ENCODE assay signal across 23 cellular contexts in genomic region chr12:128940090-128940888, GRCh38.
DNase-seq lines count a peak whose midpoint lies in the region; ATAC-seq, FAIRE-seq and TF ChIP-seq lines count a peak whose summit lies in the region.
"Had no signal": no experiment of that assay in that cellular context is flagged by ENCODE, and none has a peak within 500 bp of the region (broad histone marks: within the 10 kb centered on the region; RNA-seq: fewer than 3 reads in every experiment).

No MANE protein-coding gene starts in this region.

- no peak overlapping the region for H3K4ac ChIP-seq in H1 (replicated peaks; ENCODE audit: insufficient read length, low read depth, low read length)

- no peaks in the 10 kb centered on the region for H3K79me1 ChIP-seq in H1 (ENCODE audit: low read depth, low read length)

- no peak overlapping the region for H4K5ac ChIP-seq in H1 (ENCODE audit: insufficient read length, low read depth, low read length)

- H4K91ac ChIP-seq in H1 (replicated peaks; ENCODE audit: insufficient read length, low read length): no peak overlapping the region

- no peaks in the 10 kb centered on the region for H4K20me1 ChIP-seq in HepG2 (ENCODE audit: insufficient read depth, low read length)
- H4K20me1 ChIP-seq in H1 (replicated peaks in 1 of 2; ENCODE audit: control insufficient read depth in 1 of 2, insufficient read depth in 2 of 2, low read length in 2 of 2): no peaks in the 10 kb centered on the region
- H4K20me1 ChIP-seq in keratinocyte (ENCODE audit: control insufficient read depth, extremely low read depth, insufficient read depth, low read length): no peaks in the 10 kb centered on the region

- no peak overlapping the region for H2AK5ac ChIP-seq in H1 (ENCODE audit: low read depth, low read length)

- H3K14ac ChIP-seq in H1 (ENCODE audit: insufficient read length): no peak overlapping the region

- in situ Hi-C loops in HepG2 (cut with HindIII; ENCODE audit: extremely low pct_ligation_motif_present, low pct_unique_long_range_greater_than_20kb): no loop called here

- dilution Hi-C loops in keratinocyte (cut with MboI; ENCODE audit: extremely low pct_ligation_motif_present, low sequenced_read_pairs): no loop called here

- H2BK20ac ChIP-seq in H1 (ENCODE audit: low read length): no peak overlapping the region

- no peak overlapping the region for H2BK15ac ChIP-seq in H1 (ENCODE audit: low read length)

- CTCF ChIA-PET in HepG2 (lab: Yijun Ruan, JAX; ENCODE audit: low intra/inter-chr PET ratio, low total read pairs): no interaction called here
- CTCF ChIA-PET in H1 (lab: Charles Lee; ENCODE audit: partially characterized antibody): interaction anchor here (0.6 to 0.9 kb wide), 4 partner anchors 8 to 1036 kb away, joined by 3 read pairs; no protein-coding TSS in a partner anchor

- no peak overlapping the region for H3K9ac ChIP-seq in liver (ENCODE audit: low read depth in 1 of 2, low read length in 2 of 2)
- no peak overlapping the region for H3K9ac ChIP-seq in HepG2 (ENCODE audit: insufficient read depth, low read depth, low read length)
- H3K9ac ChIP-seq in H1 (replicated peaks in 1 of 4; ENCODE audit: extremely low read depth in 1 of 4, low read depth in 3 of 4, low read length in 3 of 4): no peak overlapping the region
- no peak overlapping the region for H3K9ac ChIP-seq in keratinocyte (ENCODE audit: control insufficient read depth, extremely low read depth, insufficient read depth, low read length)

- POLR2A ChIA-PET in HepG2 (lab: Yijun Ruan, JAX) (no interaction called here), H1 (lab: Charles Lee; ENCODE audit: partially characterized antibody) (no interaction called here)

- 0 out of 2 replicates have a peak overlapping the region, but pooled peaks have one; percentile 45 for H4K8ac ChIP-seq in H1 (ENCODE audit: extremely low read depth, insufficient read depth, low read length)

- H3K56ac ChIP-seq in H1 (replicated peaks; ENCODE audit: insufficient read length, low read depth, low read length): no peak overlapping the region

- no peaks in the 10 kb centered on the region for H3K79me2 ChIP-seq in HepG2 (ENCODE audit: insufficient read depth, low read length)
- H3K79me2 ChIP-seq in H1 (ENCODE audit: control insufficient read depth in 1 of 2, insufficient read depth in 2 of 2, low read length in 2 of 2): no peaks in the 10 kb centered on the region
- no peaks in the 10 kb centered on the region for H3K79me2 ChIP-seq in keratinocyte (ENCODE audit: control insufficient read depth, insufficient read depth, low read length)

- no TSS peak for BruUV-seq in HepG2 (replicated peaks; lab: Mats Ljungman, UMichigan)

- H3K27ac ChIP-seq in liver (ENCODE audit: low read depth in 1 of 2, low read length in 2 of 2) (peak overlapping the region; percentile 46 to 66), HepG2 (ENCODE audit: extremely low read length, insufficient read depth, low read length) (no peak overlapping the region), H1 (ENCODE audit: low read depth, low read length) (no peak overlapping the region), keratinocyte (ENCODE audit: control insufficient read depth, insufficient read depth, low read length) (no peak overlapping the region)
- H3K27ac ChIP-seq: 22Rv1, Peyer's patch, SK-N-MC had no signal

- H3K4me2 ChIP-seq in HepG2 (ENCODE audit: low read depth, low read length): no peak overlapping the region
- no peak overlapping the region for H3K4me2 ChIP-seq in H1 (ENCODE audit: insufficient read depth in 1 of 2, low read depth in 2 of 2, low read length in 2 of 2)
- peak overlapping the region; percentile 8 for H3K4me2 ChIP-seq in keratinocyte (ENCODE audit: control insufficient read depth, extremely low read depth, insufficient read depth, low read depth, low read length)

- no peak overlapping the region for H3K23ac ChIP-seq in H1 (ENCODE audit: insufficient read length)

- no peak overlapping the region for H3K4me3 ChIP-seq in liver (ENCODE audit: low read depth in 1 of 3, low read length in 3 of 3)
- no peak overlapping the region for H3K4me3 ChIP-seq in HepG2 (replicated peaks in 1 of 3; ENCODE audit: insufficient read depth in 1 of 3, low read depth in 2 of 3, low read length in 3 of 3)
- H3K4me3 ChIP-seq in H1 (ENCODE audit: extremely low read depth in 1 of 4, insufficient read depth in 2 of 4, low read depth in 3 of 4, low read length in 4 of 4): no peak overlapping the region
- no peak overlapping the region for H3K4me3 ChIP-seq in keratinocyte (ENCODE audit: control insufficient read depth in 2 of 3, extremely low read depth in 1 of 3, insufficient read depth in 2 of 3, low read depth in 1 of 3, low read length in 3 of 3)
- H3K4me3 ChIP-seq: HAP-1, MG63, Peyer's patch, SK-N-MC had no signal

- H3K9me3 ChIP-seq in liver (ENCODE audit: control insufficient read depth in 4 of 4, low read length in 3 of 4) (no peaks in the 10 kb centered on the region), HepG2 (ENCODE audit: low read length) (no peaks in the 10 kb centered on the region), H1 (ENCODE audit: insufficient read depth in 2 of 2, low read depth in 1 of 2, low read length in 1 of 2) (no peaks in the 10 kb centered on the region), keratinocyte (ENCODE audit: control insufficient read depth, low read depth, low read length) (peaks cover 3% of the 10 kb centered on the region)
- H3K9me3 ChIP-seq: HAP-1, MG63, Peyer's patch had no signal

- no peak overlapping the region for H2BK12ac ChIP-seq in H1 (ENCODE audit: low read depth, low read length)

- FAIRE-seq in HepG2 (lab: Jason Lieb, UNC) (no peak), H1 (lab: Jason Lieb, UNC) (no peak), keratinocyte (lab: Jason Lieb, UNC) (no peak)
- FAIRE-seq: GM19239, HTR-8/SVneo had no signal

- TF ChIP-seq RAD21 in liver (IDR thresholded peaks at IDR 0.05) (no peak), HepG2 (CRISPR knock-in tag; IDR thresholded peaks at IDR 0.05) (no peak), H1 (IDR thresholded peaks at IDR 0.05 in 1 of 2, conservative IDR thresholded peaks at IDR 0.05 in 1 of 2; ENCODE audit: low read depth in 2 of 2, low read length in 2 of 2) (peak; percentile 14 to 41; a peak in 3 of 4 replicates)

- H3K36me3 ChIP-seq in liver (ENCODE audit: control insufficient read depth in 4 of 4, insufficient read depth in 3 of 4, low read depth in 1 of 4, low read length in 3 of 4): no peaks in the 10 kb centered on the region
- H3K36me3 ChIP-seq in HepG2 (replicated peaks in 1 of 2; ENCODE audit: control insufficient read depth in 1 of 2, insufficient read depth in 2 of 2, low read length in 2 of 2): no peaks in the 10 kb centered on the region
- H3K36me3 ChIP-seq in H1 (ENCODE audit: control insufficient read depth in 2 of 4, insufficient read depth in 4 of 4, low read length in 3 of 4): no peaks in the 10 kb centered on the region
- H3K36me3 ChIP-seq in keratinocyte (ENCODE audit: control insufficient read depth in 2 of 2, extremely low read depth in 1 of 2, insufficient read depth in 2 of 2, low read length in 2 of 2): no peaks in the 10 kb centered on the region
- H3K36me3 ChIP-seq: HAP-1, MG63, Peyer's patch had no signal

- no peak for TF ChIP-seq POLR2A in HepG2 (IDR thresholded peaks at IDR 0.05; ENCODE audit: insufficient read depth in 1 of 2, low read depth in 2 of 2, low read length in 2 of 2)
- no peak for TF ChIP-seq POLR2A in H1 (IDR thresholded peaks at IDR 0.05; ENCODE audit: control extremely low read depth in 1 of 2, low read depth in 2 of 2, low read length in 2 of 2)

- DNase-seq in HepG2 (ENCODE audit: low spot score) (no peak), H1 (ENCODE audit: low read depth in 1 of 2, low spot score in 2 of 2) (no peak), keratinocyte (ENCODE audit: low read depth, low spot score) (no peak), LoVo (ENCODE audit: low spot score) (no peak), dermis blood vessel endothelial cell (no peak), 8988T (no peak)
- DNase-seq: ACHN, DND-41, HFFc6, KBM-7, MG63, NCI-H1105 treated with DMSO at 0.1 percent for 48 hours, NCI-H446 treated with DMSO at 0.1 percent for 48 hours, OCI-M1, Peyer's patch, SIG-M5 had no signal

- H2BK120ac ChIP-seq in H1 (replicated peaks; ENCODE audit: low read depth, low read length): no peak overlapping the region

- H2AFZ ChIP-seq in HepG2 (ENCODE audit: low read length) (no peak overlapping the region), H1 (ENCODE audit: low read length) (no peak overlapping the region), keratinocyte (ENCODE audit: control insufficient read depth, low read length) (no peak overlapping the region)

- intact Hi-C loops in HepG2 (cut with micrococcal nuclease; ENCODE audit: unreplicated experiment): no loop called here

- TF ChIP-seq EP300 in HepG2 (IDR thresholded peaks at IDR 0.05; ENCODE audit: low read depth in 2 of 2, low read length in 2 of 2): no peak
- no peak for TF ChIP-seq EP300 in HepG2 (CRISPR knock-in tag; IDR thresholded peaks at IDR 0.05; ENCODE audit: borderline replicate concordance)
- TF ChIP-seq EP300 in H1 (IDR thresholded peaks at IDR 0.05; ENCODE audit: borderline replicate concordance in 1 of 2, low read depth in 2 of 2, low read length in 2 of 2): no peak

- TF ChIP-seq CTCF in liver (IDR thresholded peaks at IDR 0.05; ENCODE audit: low read depth, low read length, missing input control) (no peak), HepG2 (CRISPR knock-in tag; IDR thresholded peaks at IDR 0.05) (no peak), H1 (IDR thresholded peaks at IDR 0.05; ENCODE audit: control extremely low read depth in 1 of 3, insufficient read depth in 1 of 3, low read depth in 1 of 3, low read length in 3 of 3) (peak in 1 of 3 experiments; percentile 29; a peak in 2 of 4 replicates), keratinocyte (optimal IDR thresholded peaks at IDR 0.05 in 1 of 3, IDR thresholded peaks at IDR 0.05 in 1 of 3, conservative IDR thresholded peaks at IDR 0.05 in 1 of 3; ENCODE audit: extremely low read depth in 1 of 3, insufficient read depth in 2 of 3, low read length in 3 of 3) (no peak)

- H3K9me1 ChIP-seq in keratinocyte (ENCODE audit: control insufficient read depth, extremely low read depth, insufficient read depth, low read length): no peaks in the 10 kb centered on the region

- WGBS in liver: 94% methylated on average over 15 of the region's 15 CpGs
- 62% methylated on average over 14 of the region's 15 CpGs for WGBS in HepG2 (ENCODE audit: low lambda C conversion rate)
- 88% methylated on average over 15 of the region's 15 CpGs; no CpG with 5 or more reads in 1 of the 2 experiments for WGBS in H1 (ENCODE audit: extremely low coverage in 1 of 2, insufficient coverage in 1 of 2, insufficient read length in 1 of 2, insufficient replicate concordance in 2 of 2, low coverage in 1 of 2, low lambda C conversion rate in 2 of 2, missing lambda C conversion rate in 1 of 2), 2 experiments

- peaks cover 0 to 11% (median 1%) of the 10 kb centered on the region in 4 donors for H3K4me1 ChIP-seq in liver (ENCODE audit: control insufficient read depth in 4 of 4, insufficient read depth in 4 of 4, low read length in 3 of 4)
- H3K4me1 ChIP-seq in HepG2 (ENCODE audit: insufficient read depth, low read length): no peaks in the 10 kb centered on the region
- H3K4me1 ChIP-seq in H1 (replicated peaks in 1 of 4; ENCODE audit: control insufficient read depth in 3 of 4, insufficient read depth in 4 of 4, low read length in 3 of 4): no peaks in the 10 kb centered on the region; a peak in 2 of 7 replicates
- H3K4me1 ChIP-seq in keratinocyte (ENCODE audit: control insufficient read depth, extremely low read depth, insufficient read depth, low read length): no peaks in the 10 kb centered on the region
- H3K4me1 ChIP-seq: HAP-1, Peyer's patch had no signal

- H3K18ac ChIP-seq in H1 (ENCODE audit: extremely low read depth, low read length): no peak overlapping the region

- no peaks in the 10 kb centered on the region for H3K27me3 ChIP-seq in liver (ENCODE audit: control insufficient read depth in 4 of 4, insufficient read depth in 4 of 4, low read length in 3 of 4)
- peaks cover 0 to 2% of the 10 kb centered on the region in 2 experiments; a peak in 1 of 5 replicates for H3K27me3 ChIP-seq in HepG2 (ENCODE audit: control insufficient read depth in 1 of 2, insufficient read depth in 2 of 2, low read length in 2 of 2)
- H3K27me3 ChIP-seq in H1 (replicated peaks in 1 of 4; ENCODE audit: control insufficient read depth in 3 of 4, extremely low read depth in 1 of 4, insufficient read depth in 3 of 4, low read length in 3 of 4): no peaks in the 10 kb centered on the region
- no peaks in the 10 kb centered on the region for H3K27me3 ChIP-seq in keratinocyte (ENCODE audit: control insufficient read depth, extremely low read depth, insufficient read depth, low read length)
- H3K27me3 ChIP-seq: MG63, Peyer's patch had no signal

- ATAC-seq in HepG2: no peak
- no peak for ATAC-seq in GM21447 (IDR thresholded peaks at IDR 0.05; ENCODE audit: unreplicated experiment)

- H3K23me2 ChIP-seq in H1 (ENCODE audit: low read depth, low read length): no peaks in the 10 kb centered on the region

- H2BK5ac ChIP-seq in H1 (ENCODE audit: low read depth, low read length): no peak overlapping the region

Comparison
In these comparisons a context has a peak if more than half of its experiments do, and no peak if none do; other contexts are left out.
1. H3K27ac ChIP-seq: peak in liver (2 of 2); none in HepG2 (single experiment), H1 (single experiment) and keratinocyte (single experiment).